Comparison of ENCODE assay signal across 10 cellular contexts in genomic region chr2:61434314-61434713, GRCh38. TPM values are rescaled to one million over a fixed set of nuclear protein-coding genes. Genes with fewer than 3 reads are reported as not detected.
DNase-seq lines count a peak whose midpoint lies in the region; ATAC-seq and TF ChIP-seq lines count a peak whose summit lies in the region.
"Had no signal": no experiment of that assay in that cellular context is flagged by ENCODE, and none has a peak within 500 bp of the region (broad histone marks: within the 10 kb centered on the region; RNA-seq: fewer than 3 reads in every experiment).

No MANE protein-coding gene starts in this region.

- H2BK120ac ChIP-seq in neuronal stem cell (ENCODE audit: low read depth, low read length) = no peak overlapping the region

- no peak overlapping the region for H2AFZ ChIP-seq in neuronal stem cell (ENCODE audit: low read length)

- peaks cover 55% of the 10 kb centered on the region for H3K4me1 Mint-ChIP-seq in activated T-cell treated with anti-CD3 and anti-CD28 coated beads, Interleukin-2, amount 50 U/mL, for 24 hours (ENCODE audit: low read depth)
- H3K4me1 Mint-ChIP-seq in activated T-cell treated with anti-CD3 and anti-CD28 coated beads, Interleukin-2, amount 50 U/mL, for 4 hours (ENCODE audit: low read depth) = peaks cover 53% of the 10 kb centered on the region
- peaks cover 70% of the 10 kb centered on the region for H3K4me1 Mint-ChIP-seq in central memory CD8-positive, alpha-beta T cell

- H2BK12ac ChIP-seq in neuronal stem cell (ENCODE audit: low read length) = no peak overlapping the region

- H3K79me1 ChIP-seq in neuronal stem cell (ENCODE audit: low read depth, low read length) = peaks cover 11% of the 10 kb centered on the region

- no peak overlapping the region for H2AK5ac ChIP-seq in neuronal stem cell (ENCODE audit: low read depth, low read length)

- H4K91ac ChIP-seq in neuronal stem cell (ENCODE audit: low read depth, low read length, poor library complexity) = no peak overlapping the region

- intact Hi-C loops in psoas muscle (cut with DNase I) = no loop called here

- no peaks in the 10 kb centered on the region for H3K36me3 ChIP-seq in psoas muscle (ENCODE audit: insufficient read depth in 1 of 2, low read depth in 1 of 2)
- peaks cover 0 to 3% of the 10 kb centered on the region in 2 donors for H3K36me3 ChIP-seq in neuronal stem cell (replicated peaks in 1 of 2; ENCODE audit: control insufficient read depth in 2 of 2, insufficient read depth in 2 of 2, low read length in 2 of 2)

- H3K4me1 ChIP-seq in psoas muscle (peaks cover 47% of the 10 kb centered on the region), neuronal stem cell (ENCODE audit: control insufficient read depth in 2 of 2, insufficient read depth in 1 of 2, low read depth in 1 of 2, low read length in 2 of 2) (peaks cover 0 to 4% of the 10 kb centered on the region in 2 donors)

- no peak for TF ChIP-seq POLR2A in NB4 (IDR thresholded peaks at IDR 0.05; ENCODE audit: extremely low read depth, insufficient read length)

- no peak overlapping the region for H2BK15ac ChIP-seq in neuronal stem cell (ENCODE audit: low read length)

- no peak for DNase-seq in activated T-cell treated with anti-CD3 and anti-CD28 coated beads, Interleukin-2, amount 50 U/mL, for 24 hours
- DNase-seq in activated T-cell treated with anti-CD3 and anti-CD28 coated beads, Interleukin-2, amount 50 U/mL, for 4 hours = no peak
- DNase-seq in NB4 (ENCODE audit: low read depth) (peak; percentile 87), psoas muscle (peak; percentile 70 to 80), neuronal stem cell (ENCODE audit: low spot score) (no peak)
- DNase-seq in central memory CD8-positive, alpha-beta T cell (ENCODE audit: low spot score in 2 of 2) = no peak
- DNase-seq in activated CD4-positive, alpha-beta T cell treated with anti-CD3 and anti-CD28 coated beads, Interleukin-2, amount 50 U/mL, for 4 hours = no peak
- DNase-seq: occipital lobe; stimulated activated CD4-positive, alpha-beta T cell treated with anti-CD3 and anti-CD28 coated beads, Interleukin-4, amount 100 ng/mL, for 1 hour had no signal

- H3K4me3 Mint-ChIP-seq in activated T-cell treated with anti-CD3 and anti-CD28 coated beads, Interleukin-2, amount 50 U/mL, for 24 hours = no peak overlapping the region
- H3K4me3 Mint-ChIP-seq in activated T-cell treated with anti-CD3 and anti-CD28 coated beads, Interleukin-2, amount 50 U/mL, for 4 hours = no peak overlapping the region
- no peak overlapping the region for H3K4me3 Mint-ChIP-seq in central memory CD8-positive, alpha-beta T cell

- H3K27me3 ChIP-seq in psoas muscle (ENCODE audit: insufficient read depth in 3 of 3, low read length in 2 of 3) = no peaks in the 10 kb centered on the region
- no peaks in the 10 kb centered on the region for H3K27me3 ChIP-seq in neuronal stem cell (ENCODE audit: control insufficient read depth in 3 of 3, insufficient read depth in 3 of 3, low read depth in 1 of 3, low read length in 3 of 3)

- H3K9me3 ChIP-seq in psoas muscle (no peaks in the 10 kb centered on the region), neuronal stem cell (replicated peaks in 1 of 2; ENCODE audit: control insufficient read depth in 2 of 2, insufficient read depth in 1 of 2, low read depth in 1 of 2, low read length in 2 of 2) (peaks cover 0 to 3% of the 10 kb centered on the region in 2 donors)

- no peak overlapping the region for H3K4me2 ChIP-seq in neuronal stem cell (ENCODE audit: insufficient read depth, low read length, poor library complexity, severe bottlenecking)

- no peak for TF ChIP-seq CTCF in NB4 (IDR thresholded peaks at IDR 0.05; ENCODE audit: low read depth, low read length)
- no peak for TF ChIP-seq CTCF in psoas muscle (IDR thresholded peaks at IDR 0.05)

- H3K23ac ChIP-seq in neuronal stem cell (ENCODE audit: low read depth, low read length, poor library complexity) = no peak overlapping the region

- no peak overlapping the region for H3K14ac ChIP-seq in neuronal stem cell (ENCODE audit: low read length)

- H3K27ac Mint-ChIP-seq in activated T-cell treated with anti-CD3 and anti-CD28 coated beads, Interleukin-2, amount 50 U/mL, for 24 hours = peak overlapping the region; percentile 84
- H3K27ac Mint-ChIP-seq in central memory CD8-positive, alpha-beta T cell (ENCODE audit: low read depth) = peak overlapping the region; percentile 45

- H2BK5ac ChIP-seq in neuronal stem cell (ENCODE audit: low read length) = no peak overlapping the region

- H3K4ac ChIP-seq in neuronal stem cell (ENCODE audit: low read length) = no peak overlapping the region

- H3K4me3 ChIP-seq in NB4 (ENCODE audit: low read depth, low read length) = no peak overlapping the region
- H3K4me3 ChIP-seq in psoas muscle = no peak overlapping the region
- no peak overlapping the region for H3K4me3 ChIP-seq in neuronal stem cell (ENCODE audit: low read length in 2 of 2)

- H3K36me3 Mint-ChIP-seq in activated T-cell treated with anti-CD3 and anti-CD28 coated beads, Interleukin-2, amount 50 U/mL, for 24 hours (ENCODE audit: low read depth) = peaks cover 29% of the 10 kb centered on the region
- peaks cover 19% of the 10 kb centered on the region for H3K36me3 Mint-ChIP-seq in activated T-cell treated with anti-CD3 and anti-CD28 coated beads, Interleukin-2, amount 50 U/mL, for 4 hours (ENCODE audit: insufficient read depth)
- peaks cover 10% of the 10 kb centered on the region for H3K36me3 Mint-ChIP-seq in central memory CD8-positive, alpha-beta T cell (ENCODE audit: insufficient read depth)

- H3K9ac ChIP-seq in neuronal stem cell (ENCODE audit: low read depth, low read length, poor library complexity) = no peak overlapping the region

- H3K18ac ChIP-seq in neuronal stem cell (ENCODE audit: low read length) = no peak overlapping the region

- no peaks in the 10 kb centered on the region for H3K27me3 Mint-ChIP-seq in activated T-cell treated with anti-CD3 and anti-CD28 coated beads, Interleukin-2, amount 50 U/mL, for 24 hours
- H3K27me3 Mint-ChIP-seq in activated T-cell treated with anti-CD3 and anti-CD28 coated beads, Interleukin-2, amount 50 U/mL, for 4 hours (ENCODE audit: low read depth) = no peaks in the 10 kb centered on the region
- no peaks in the 10 kb centered on the region for H3K27me3 Mint-ChIP-seq in central memory CD8-positive, alpha-beta T cell

- H3K27ac ChIP-seq in psoas muscle = peak overlapping the region; percentile 54
- H3K27ac ChIP-seq in neuronal stem cell (replicated peaks; ENCODE audit: low read length) = no peak overlapping the region

- ATAC-seq in activated T-cell treated with anti-CD3 and anti-CD28 coated beads, Interleukin-2, amount 50 U/mL, for 4 hours = no peak
- ATAC-seq in central memory CD8-positive, alpha-beta T cell (replicated peaks; ENCODE audit: extremely low read depth, poor library complexity, severe bottlenecking) = no peak
- ATAC-seq in psoas muscle = peak; percentile 70 to 85 (median 80)
- ATAC-seq in GM21723 (IDR thresholded peaks at IDR 0.05; ENCODE audit: unreplicated experiment) = no peak

- peaks cover 15% of the 10 kb centered on the region for H3K9me3 Mint-ChIP-seq in activated T-cell treated with anti-CD3 and anti-CD28 coated beads, Interleukin-2, amount 50 U/mL, for 24 hours
- H3K9me3 Mint-ChIP-seq in activated T-cell treated with anti-CD3 and anti-CD28 coated beads, Interleukin-2, amount 50 U/mL, for 4 hours = peaks cover 14% of the 10 kb centered on the region
- peaks cover 6% of the 10 kb centered on the region for H3K9me3 Mint-ChIP-seq in central memory CD8-positive, alpha-beta T cell

- H4K8ac ChIP-seq in neuronal stem cell (ENCODE audit: low read depth, low read length) = no peak overlapping the region

RNA-seq across cellular contexts. Expression of gene USP34, which starts 36.6 kb away (rescaled TPM):
- total RNA-seq in activated T-cell treated with anti-CD3 and anti-CD28 coated beads, Interleukin-2, amount 50 U/mL, for 4 hours = 10 to 100 TPM; 57.0 to 58.1 (median 58.1) TPM
- 10 to 100 TPM; 49.8 to 71.5 (median 53.7) TPM for total RNA-seq in psoas muscle
- polyA plus RNA-seq in psoas muscle = 10 to 100 TPM; 40.2 to 66.7 (median 56.8) TPM
- 40.9 TPM for polyA plus RNA-seq in neuronal stem cell (2013, experiment 1 of 2)
- polyA plus RNA-seq in neuronal stem cell (2013, experiment 2 of 2) = 40.8 TPM

Comparison
In these comparisons a context has a peak if more than half of its experiments do, and no peak if none do; other contexts are left out.
1. DNase-seq: peak in NB4 (single experiment) and psoas muscle (2 of 2); none in activated T-cell treated with anti-CD3 and anti-CD28 coated beads, Interleukin-2, amount 50 U/mL, for 24 hours (single experiment), activated T-cell treated with anti-CD3 and anti-CD28 coated beads, Interleukin-2, amount 50 U/mL, for 4 hours (single experiment), central memory CD8-positive, alpha-beta T cell (0 of 2), neuronal stem cell (single experiment) and activated CD4-positive, alpha-beta T cell treated with anti-CD3 and anti-CD28 coated beads, Interleukin-2, amount 50 U/mL, for 4 hours (0 of 2).
2. ATAC-seq: peak in psoas muscle (4 of 4); none in activated T-cell treated with anti-CD3 and anti-CD28 coated beads, Interleukin-2, amount 50 U/mL, for 4 hours (0 of 2), central memory CD8-positive, alpha-beta T cell (single experiment) and GM21723 (single experiment).